In the genomic region with DNA sequence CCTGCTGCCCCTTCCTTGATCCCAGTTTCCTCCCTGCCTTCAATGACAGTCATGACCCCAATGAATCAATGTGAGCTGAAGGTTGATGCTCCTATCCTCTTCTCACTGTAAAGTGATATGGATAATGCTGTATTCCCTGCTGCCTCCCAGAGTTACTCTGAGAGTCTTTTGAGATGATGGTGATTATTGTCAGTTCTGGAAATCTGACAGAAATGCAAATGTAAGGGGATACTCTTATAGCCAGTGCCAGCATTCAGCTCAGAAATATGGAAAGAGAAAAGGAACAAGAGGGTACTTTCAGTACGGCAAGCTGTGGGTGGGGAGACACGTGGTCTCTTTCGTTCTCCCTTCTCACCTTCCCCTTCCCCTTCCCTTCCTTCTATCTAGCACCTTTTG, we compare ENCODE assay signal across 2 cellular contexts.
TF ChIP-seq lines count a peak whose summit lies in the region.

No MANE protein-coding gene starts in this region.

TF ChIP-seq in IMR-90, 13 proteins besides CTCF, POLR2A, EP300 and RAD21 (continued from another document):
- TF ChIP-seq RFX5 (IDR thresholded peaks at IDR 0.05; ENCODE audit: low read depth, low read length) (no peak), NFE2L2 (IDR thresholded peaks at IDR 0.05; ENCODE audit: low read depth, low read length) (no peak)

TF ChIP-seq in SK-N-SH treated with all-trans-retinoic acid at 6 μM for 48 hours, 23 proteins besides CTCF, POLR2A, EP300 and RAD21:
- TF ChIP-seq, protein P1, sequence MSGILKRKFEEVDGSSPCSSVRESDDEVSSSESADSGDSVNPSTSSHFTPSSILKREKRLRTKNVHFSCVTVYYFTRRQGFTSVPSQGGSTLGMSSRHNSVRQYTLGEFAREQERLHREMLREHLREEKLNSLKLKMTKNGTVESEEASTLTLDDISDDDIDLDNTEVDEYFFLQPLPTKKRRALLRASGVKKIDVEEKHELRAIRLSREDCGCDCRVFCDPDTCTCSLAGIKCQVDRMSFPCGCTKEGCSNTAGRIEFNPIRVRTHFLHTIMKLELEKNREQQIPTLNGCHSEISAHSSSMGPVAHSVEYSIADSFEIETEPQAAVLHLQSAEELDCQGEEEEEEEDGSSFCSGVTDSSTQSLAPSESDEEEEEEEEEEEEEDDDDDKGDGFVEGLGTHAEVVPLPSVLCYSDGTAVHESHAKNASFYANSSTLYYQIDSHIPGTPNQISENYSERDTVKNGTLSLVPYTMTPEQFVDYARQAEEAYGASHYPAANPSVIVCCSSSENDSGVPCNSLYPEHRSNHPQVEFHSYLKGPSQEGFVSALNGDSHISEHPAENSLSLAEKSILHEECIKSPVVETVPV (CRISPR knock-in tag; IDR thresholded peaks at IDR 0.05): no peak
- no peak for TF ChIP-seq RARB (CRISPR knock-in tag; IDR thresholded peaks at IDR 0.05)
- no peak for TF ChIP-seq ISL1 (CRISPR knock-in tag; IDR thresholded peaks at IDR 0.05)
- no peak for TF ChIP-seq ZC3H10 (CRISPR knock-in tag; IDR thresholded peaks at IDR 0.05)
- TF ChIP-seq, protein P2, sequence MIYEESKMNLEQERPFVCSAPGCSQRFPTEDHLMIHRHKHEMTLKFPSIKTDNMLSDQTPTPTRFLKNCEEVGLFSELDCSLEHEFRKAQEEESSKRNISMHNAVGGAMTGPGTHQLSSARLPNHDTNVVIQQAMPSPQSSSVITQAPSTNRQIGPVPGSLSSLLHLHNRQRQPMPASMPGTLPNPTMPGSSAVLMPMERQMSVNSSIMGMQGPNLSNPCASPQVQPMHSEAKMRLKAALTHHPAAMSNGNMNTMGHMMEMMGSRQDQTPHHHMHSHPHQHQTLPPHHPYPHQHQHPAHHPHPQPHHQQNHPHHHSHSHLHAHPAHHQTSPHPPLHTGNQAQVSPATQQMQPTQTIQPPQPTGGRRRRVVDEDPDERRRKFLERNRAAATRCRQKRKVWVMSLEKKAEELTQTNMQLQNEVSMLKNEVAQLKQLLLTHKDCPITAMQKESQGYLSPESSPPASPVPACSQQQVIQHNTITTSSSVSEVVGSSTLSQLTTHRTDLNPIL (CRISPR knock-in tag; IDR thresholded peaks at IDR 0.05; ENCODE audit: low read depth): no peak
- no peak for TF ChIP-seq ARNTL (CRISPR knock-in tag; IDR thresholded peaks at IDR 0.05; ENCODE audit: borderline replicate concordance, low read depth)
- no peak for TF ChIP-seq ESRRG (CRISPR knock-in tag; IDR thresholded peaks at IDR 0.05)
- no peak for TF ChIP-seq TOX (CRISPR knock-in tag; IDR thresholded peaks at IDR 0.05; ENCODE audit: borderline replicate concordance)
TF ChIP-seq in SK-N-SH treated with all-trans-retinoic acid at 6 μM for 48 hours: peak in this region for 0.
